36 cellular contexts compared by ENCODE assay signal in the genomic region with DNA sequence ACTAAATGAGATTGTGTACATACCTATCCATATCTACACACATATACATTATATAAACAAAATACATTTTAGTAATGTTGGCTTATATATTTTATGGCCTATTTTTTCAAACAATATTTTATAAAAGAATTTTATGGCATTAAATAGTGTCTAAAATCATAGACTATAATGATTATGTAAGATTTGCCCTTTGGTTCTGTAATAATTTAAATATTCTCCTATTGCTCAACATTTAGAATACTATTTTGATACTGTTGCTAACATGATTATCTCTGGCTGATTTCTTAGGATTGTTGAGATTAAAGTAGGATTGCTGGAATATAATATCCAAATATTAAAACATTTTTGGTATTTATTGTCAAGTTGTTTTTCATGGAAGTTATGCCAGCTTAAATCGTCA.
DNase-seq lines count a peak whose midpoint lies in the region; ATAC-seq, FAIRE-seq and TF ChIP-seq lines count a peak whose summit lies in the region.
"Had no signal": no experiment of that assay in that cellular context is flagged by ENCODE, and none has a peak within 500 bp of the region (broad histone marks: within the 10 kb centered on the region; RNA-seq: fewer than 3 reads in every experiment).

No MANE protein-coding gene starts in this region.

- no peaks in the 10 kb centered on the region for H3K79me2 ChIP-seq in K562 (ENCODE audit: control insufficient read depth, insufficient read depth, low read length)

- TF ChIP-seq CTCF in K562 (IDR thresholded peaks at IDR 0.05 in 2 of 3, conservative IDR thresholded peaks at IDR 0.05 in 1 of 3; ENCODE audit: insufficient read depth in 2 of 3, low read depth in 1 of 3, low read length in 3 of 3): no peak

- H3K4me3 ChIP-seq in K562: no peak overlapping the region
- H3K4me3 ChIP-seq: A549; BLaER1; BLaER1 treated with 17β-estradiol and CSF1 and Interleukin-3, amounts not matched to agents 10 nM and 100 nM had no signal

- H3K4me1 Mint-ChIP-seq in activated naive CD4-positive, alpha-beta T cell treated with anti-CD3 and anti-CD28 coated beads for 36 hours (ENCODE audit: low read depth): no peaks in the 10 kb centered on the region
- H3K4me1 Mint-ChIP-seq in activated CD4-positive, alpha-beta memory T cell treated with anti-CD3 and anti-CD28 coated beads, Interleukin-2, amount 10 ng/mL, durations not matched to agents 7 days and 5 days: no peaks in the 10 kb centered on the region
- H3K4me1 Mint-ChIP-seq: B cell; CD14-positive monocyte; CD4-positive, alpha-beta memory T cell; CD4-positive, CD25-positive, alpha-beta regulatory T cell; CD8-positive, alpha-beta memory T cell had no signal

- H3K9ac ChIP-seq in K562 (ENCODE audit: insufficient read depth in 1 of 2, low read depth in 2 of 2, low read length in 2 of 2): no peak overlapping the region
- H3K9ac ChIP-seq: BLaER1; BLaER1 treated with 17β-estradiol and CSF1 and Interleukin-3, amounts not matched to agents 10 nM and 100 nM had no signal

- H3K9me3 ChIP-seq in K562 (replicated peaks; ENCODE audit: control insufficient read depth, insufficient read depth, low read depth, low read length): no peaks in the 10 kb centered on the region; the same call in 1 of the 2 replicates
- H3K9me3 ChIP-seq: A549; BE2C; BLaER1; BLaER1 treated with 17β-estradiol and CSF1 and Interleukin-3, amounts not matched to agents 10 nM and 100 nM; Caco-2 had no signal

- peak; percentile 35 for FAIRE-seq in A204.1 (lab: Jason Lieb, UNC)
- FAIRE-seq in K562 (lab: Jason Lieb, UNC): no peak
- FAIRE-seq in colon (lab: Jason Lieb, UNC): peak; percentile 47
- peak; percentile 51 for FAIRE-seq in frontal cortex (lab: Jason Lieb, UNC)
- FAIRE-seq: A549, D721Med had no signal

- no peak overlapping the region for H3K27ac ChIP-seq in K562 (ENCODE audit: extremely low read depth, low read depth, low read length)
- H3K27ac ChIP-seq: 22Rv1; A549; BLaER1; BLaER1 treated with 17β-estradiol and CSF1 and Interleukin-3, amounts not matched to agents 10 nM and 100 nM; C4-2B had no signal

- no peak overlapping the region for H3K4me2 ChIP-seq in K562 (ENCODE audit: insufficient read depth, low read length)
- H3K4me2 ChIP-seq: A549; BLaER1; BLaER1 treated with 17β-estradiol and CSF1 and Interleukin-3, amounts not matched to agents 10 nM and 100 nM had no signal

- BruUV-seq in K562 (replicated peaks; lab: Mats Ljungman, UMichigan): no TSS peak

- WGBS in K562 (ENCODE audit: insufficient coverage, low coverage, missing lambda C conversion rate): 0% methylated on average over 1 of the region's 1 CpG

- DNase-seq in K562 (ENCODE audit: extremely low read depth in 1 of 4, low spot score in 3 of 4): no peak
- no peak for DNase-seq in frontal cortex (ENCODE audit: low spot score in 2 of 2)
- no peak for DNase-seq in NCI-H446 (lab: John Stamatoyannopoulos, UW)
- no peak for DNase-seq in activated naive CD4-positive, alpha-beta T cell treated with anti-CD3 and anti-CD28 coated beads for 36 hours
- DNase-seq in activated CD4-positive, alpha-beta memory T cell treated with anti-CD3 and anti-CD28 coated beads, Interleukin-2, amount 10 ng/mL, durations not matched to agents 7 days and 5 days: no peak
- DNase-seq: 8988T; ACHN; AML-193; BE2C; C1 segment of cervical spinal cord; Caco-2; Calu3; CD4-positive, alpha-beta memory T cell; CD4-positive, alpha-beta T cell; CD4-positive, CD25-positive, alpha-beta regulatory T cell; CD8-positive, alpha-beta memory T cell; CD8-positive, alpha-beta T cell; COR-L47; DMS 273 treated with DMSO at 0.1 percent for 48 hours; DMS153; DMS53; DMS79; DMS79 treated with DMSO at 0.1 percent for 48 hours; DND-41; EL had no signal

- H3K36me3 Mint-ChIP-seq in activated naive CD4-positive, alpha-beta T cell treated with anti-CD3 and anti-CD28 coated beads for 36 hours (ENCODE audit: low read depth): no peaks in the 10 kb centered on the region
- H3K36me3 Mint-ChIP-seq in activated CD4-positive, alpha-beta memory T cell treated with anti-CD3 and anti-CD28 coated beads, Interleukin-2, amount 10 ng/mL, durations not matched to agents 7 days and 5 days (ENCODE audit: low read depth): no peaks in the 10 kb centered on the region
- H3K36me3 Mint-ChIP-seq: CD14-positive monocyte; CD4-positive, alpha-beta memory T cell; CD4-positive, CD25-positive, alpha-beta regulatory T cell; CD8-positive, alpha-beta memory T cell; CD8-positive, alpha-beta T cell had no signal

- H3K36me3 ChIP-seq in K562 (ENCODE audit: control insufficient read depth, insufficient read depth, low read length): no peaks in the 10 kb centered on the region
- H3K36me3 ChIP-seq: BE2C; BLaER1; BLaER1 treated with 17β-estradiol and CSF1 and Interleukin-3, amounts not matched to agents 10 nM and 100 nM had no signal

- no peak overlapping the region for H3K4me3 Mint-ChIP-seq in activated naive CD4-positive, alpha-beta T cell treated with anti-CD3 and anti-CD28 coated beads for 36 hours
- H3K4me3 Mint-ChIP-seq in activated CD4-positive, alpha-beta memory T cell treated with anti-CD3 and anti-CD28 coated beads, Interleukin-2, amount 10 ng/mL, durations not matched to agents 7 days and 5 days: no peak overlapping the region
- H3K4me3 Mint-ChIP-seq: B cell; CD14-positive monocyte; CD4-positive, alpha-beta memory T cell; CD4-positive, alpha-beta T cell; CD4-positive, CD25-positive, alpha-beta regulatory T cell; CD8-positive, alpha-beta memory T cell; CD8-positive, alpha-beta T cell had no signal

- H3K27ac Mint-ChIP-seq in activated naive CD4-positive, alpha-beta T cell treated with anti-CD3 and anti-CD28 coated beads for 36 hours: no peak overlapping the region
- H3K27ac Mint-ChIP-seq in activated CD4-positive, alpha-beta memory T cell treated with anti-CD3 and anti-CD28 coated beads, Interleukin-2, amount 10 ng/mL, durations not matched to agents 7 days and 5 days: no peak overlapping the region
- H3K27ac Mint-ChIP-seq: B cell; CD14-positive monocyte; CD4-positive, alpha-beta memory T cell; CD4-positive, alpha-beta T cell; CD4-positive, CD25-positive, alpha-beta regulatory T cell; CD8-positive, alpha-beta memory T cell; CD8-positive, alpha-beta T cell had no signal

- H4K20me1 ChIP-seq in K562 (replicated peaks; ENCODE audit: control insufficient read depth, insufficient read depth, low read length): no peaks in the 10 kb centered on the region
- H4K20me1 ChIP-seq: BLaER1; BLaER1 treated with 17β-estradiol and CSF1 and Interleukin-3, amounts not matched to agents 10 nM and 100 nM had no signal

- no peaks in the 10 kb centered on the region for H3K27me3 Mint-ChIP-seq in activated naive CD4-positive, alpha-beta T cell treated with anti-CD3 and anti-CD28 coated beads for 36 hours (ENCODE audit: low read depth)
- H3K27me3 Mint-ChIP-seq in activated CD4-positive, alpha-beta memory T cell treated with anti-CD3 and anti-CD28 coated beads, Interleukin-2, amount 10 ng/mL, durations not matched to agents 7 days and 5 days: no peaks in the 10 kb centered on the region
- H3K27me3 Mint-ChIP-seq: B cell; CD4-positive, alpha-beta memory T cell; CD4-positive, alpha-beta T cell; CD4-positive, CD25-positive, alpha-beta regulatory T cell had no signal

- POLR2A ChIA-PET in K562 (lab: Yijun Ruan, JAX): no interaction called here
- POLR2A ChIA-PET in activated CD4-positive, alpha-beta memory T cell treated with anti-CD3 and anti-CD28 coated beads, Interleukin-2, amount 10 ng/mL, durations not matched to agents 7 days and 5 days (lab: Charles Lee): no interaction called here

- no peak overlapping the region for H2AFZ ChIP-seq in K562 (ENCODE audit: low read depth, low read length)

- no peak for TF ChIP-seq RAD21 in K562 (CRISPR knock-in tag; conservative IDR thresholded peaks at IDR 0.05 in 1 of 2, IDR thresholded peaks at IDR 0.05 in 1 of 2)

- H3K27me3 ChIP-seq in K562 (ENCODE audit: control insufficient read depth in 2 of 2, insufficient read depth in 2 of 2, low read length in 2 of 2): no peaks in the 10 kb centered on the region
- H3K27me3 ChIP-seq: BE2C; BLaER1; BLaER1 treated with 17β-estradiol and CSF1 and Interleukin-3, amounts not matched to agents 10 nM and 100 nM had no signal

- no peak for TF ChIP-seq POLR2A in K562 (conservative IDR thresholded peaks at IDR 0.05)

- H3K9me3 Mint-ChIP-seq in activated naive CD4-positive, alpha-beta T cell treated with anti-CD3 and anti-CD28 coated beads for 36 hours: peaks cover 2% of the 10 kb centered on the region
- peaks cover 6% of the 10 kb centered on the region for H3K9me3 Mint-ChIP-seq in activated CD4-positive, alpha-beta memory T cell treated with anti-CD3 and anti-CD28 coated beads, Interleukin-2, amount 10 ng/mL, durations not matched to agents 7 days and 5 days

- in situ Hi-C loops in K562 (cut with MboI): no loop called here

- CTCF ChIA-PET in K562 (lab: Yijun Ruan, JAX; ENCODE audit: low intra/inter-chr PET ratio): no interaction called here
- CTCF ChIA-PET in activated naive CD4-positive, alpha-beta T cell treated with anti-CD3 and anti-CD28 coated beads for 36 hours (lab: Charles Lee): interaction anchor here (0.6 kb wide), 1 partner anchor 438 kb away, joined by 3 read pairs; no protein-coding TSS in a partner anchor
- CTCF ChIA-PET in activated CD4-positive, alpha-beta memory T cell treated with anti-CD3 and anti-CD28 coated beads, Interleukin-2, amount 10 ng/mL, durations not matched to agents 7 days and 5 days (lab: Charles Lee): no interaction called here

- H3K4me1 ChIP-seq in K562 (replicated peaks in 1 of 2; ENCODE audit: control insufficient read depth in 2 of 2, insufficient read depth in 2 of 2, low read length in 2 of 2): no peaks in the 10 kb centered on the region
- H3K4me1 ChIP-seq: A549; BE2C; BLaER1; BLaER1 treated with 17β-estradiol and CSF1 and Interleukin-3, amounts not matched to agents 10 nM and 100 nM; Caco-2 had no signal

- no peak for TF ChIP-seq EP300 in K562 (IDR thresholded peaks at IDR 0.05; ENCODE audit: low read length)

- ATAC-seq in K562 (no peak), HG03439 (IDR thresholded peaks at IDR 0.05; ENCODE audit: unreplicated experiment) (no peak)
- ATAC-seq: A549; CD8-positive, alpha-beta T cell had no signal

- no peaks in the 10 kb centered on the region for H3K9me1 ChIP-seq in K562 (ENCODE audit: control insufficient read depth, insufficient read depth, low read length)

- intact Hi-C loops in K562 (cut with micrococcal nuclease): loop anchor here (10.0 kb wide), 1 partner anchor 543 kb away; no protein-coding TSS in a partner anchor
- intact Hi-C loops in activated naive CD4-positive, alpha-beta T cell treated with anti-CD3 and anti-CD28 coated beads for 36 hours (cut with micrococcal nuclease): no loop called here

TF ChIP-seq in K562, 482 proteins besides CTCF, POLR2A, EP300 and RAD21 (continues in another document):
- no peak for TF ChIP-seq HLTF (IDR thresholded peaks at IDR 0.05)
- TF ChIP-seq SNIP1 (IDR thresholded peaks at IDR 0.05; ENCODE audit: low read depth): no peak
- no peak for TF ChIP-seq NFE2L1 (tag; IDR thresholded peaks at IDR 0.05; ENCODE audit: borderline replicate concordance, low read depth)
